1 cellular context compared by ENCODE assay signal in the genomic region with DNA sequence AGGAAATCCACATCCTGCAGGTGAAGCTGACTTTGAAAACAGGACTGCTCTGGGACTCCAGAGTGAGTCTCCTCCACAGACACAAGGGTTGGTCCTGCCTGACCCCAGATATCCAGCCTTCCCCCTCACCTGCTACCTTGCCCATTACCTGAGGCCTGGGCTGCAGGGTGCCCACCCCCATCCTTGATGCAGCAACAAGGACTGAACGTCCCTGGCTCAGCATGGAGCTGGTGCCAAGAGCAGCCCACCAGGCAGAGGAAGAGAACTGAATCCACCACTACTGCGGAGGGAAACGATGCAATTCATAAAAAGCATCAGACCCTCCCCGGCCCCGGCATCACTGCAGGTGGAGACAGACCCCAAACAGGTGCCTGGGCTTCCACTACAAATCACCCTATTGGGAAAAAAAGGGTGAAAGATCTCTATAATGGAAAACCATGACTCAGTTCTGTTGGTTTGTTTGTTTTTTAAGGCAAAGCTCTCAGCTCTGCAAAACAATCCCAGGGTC.
TF ChIP-seq lines count a peak whose summit lies in the region.

No MANE protein-coding gene starts in this region.

TF ChIP-seq in H1, 55 proteins besides CTCF, POLR2A, EP300 and RAD21 (continued from another document):
- TF ChIP-seq, protein P1, sequence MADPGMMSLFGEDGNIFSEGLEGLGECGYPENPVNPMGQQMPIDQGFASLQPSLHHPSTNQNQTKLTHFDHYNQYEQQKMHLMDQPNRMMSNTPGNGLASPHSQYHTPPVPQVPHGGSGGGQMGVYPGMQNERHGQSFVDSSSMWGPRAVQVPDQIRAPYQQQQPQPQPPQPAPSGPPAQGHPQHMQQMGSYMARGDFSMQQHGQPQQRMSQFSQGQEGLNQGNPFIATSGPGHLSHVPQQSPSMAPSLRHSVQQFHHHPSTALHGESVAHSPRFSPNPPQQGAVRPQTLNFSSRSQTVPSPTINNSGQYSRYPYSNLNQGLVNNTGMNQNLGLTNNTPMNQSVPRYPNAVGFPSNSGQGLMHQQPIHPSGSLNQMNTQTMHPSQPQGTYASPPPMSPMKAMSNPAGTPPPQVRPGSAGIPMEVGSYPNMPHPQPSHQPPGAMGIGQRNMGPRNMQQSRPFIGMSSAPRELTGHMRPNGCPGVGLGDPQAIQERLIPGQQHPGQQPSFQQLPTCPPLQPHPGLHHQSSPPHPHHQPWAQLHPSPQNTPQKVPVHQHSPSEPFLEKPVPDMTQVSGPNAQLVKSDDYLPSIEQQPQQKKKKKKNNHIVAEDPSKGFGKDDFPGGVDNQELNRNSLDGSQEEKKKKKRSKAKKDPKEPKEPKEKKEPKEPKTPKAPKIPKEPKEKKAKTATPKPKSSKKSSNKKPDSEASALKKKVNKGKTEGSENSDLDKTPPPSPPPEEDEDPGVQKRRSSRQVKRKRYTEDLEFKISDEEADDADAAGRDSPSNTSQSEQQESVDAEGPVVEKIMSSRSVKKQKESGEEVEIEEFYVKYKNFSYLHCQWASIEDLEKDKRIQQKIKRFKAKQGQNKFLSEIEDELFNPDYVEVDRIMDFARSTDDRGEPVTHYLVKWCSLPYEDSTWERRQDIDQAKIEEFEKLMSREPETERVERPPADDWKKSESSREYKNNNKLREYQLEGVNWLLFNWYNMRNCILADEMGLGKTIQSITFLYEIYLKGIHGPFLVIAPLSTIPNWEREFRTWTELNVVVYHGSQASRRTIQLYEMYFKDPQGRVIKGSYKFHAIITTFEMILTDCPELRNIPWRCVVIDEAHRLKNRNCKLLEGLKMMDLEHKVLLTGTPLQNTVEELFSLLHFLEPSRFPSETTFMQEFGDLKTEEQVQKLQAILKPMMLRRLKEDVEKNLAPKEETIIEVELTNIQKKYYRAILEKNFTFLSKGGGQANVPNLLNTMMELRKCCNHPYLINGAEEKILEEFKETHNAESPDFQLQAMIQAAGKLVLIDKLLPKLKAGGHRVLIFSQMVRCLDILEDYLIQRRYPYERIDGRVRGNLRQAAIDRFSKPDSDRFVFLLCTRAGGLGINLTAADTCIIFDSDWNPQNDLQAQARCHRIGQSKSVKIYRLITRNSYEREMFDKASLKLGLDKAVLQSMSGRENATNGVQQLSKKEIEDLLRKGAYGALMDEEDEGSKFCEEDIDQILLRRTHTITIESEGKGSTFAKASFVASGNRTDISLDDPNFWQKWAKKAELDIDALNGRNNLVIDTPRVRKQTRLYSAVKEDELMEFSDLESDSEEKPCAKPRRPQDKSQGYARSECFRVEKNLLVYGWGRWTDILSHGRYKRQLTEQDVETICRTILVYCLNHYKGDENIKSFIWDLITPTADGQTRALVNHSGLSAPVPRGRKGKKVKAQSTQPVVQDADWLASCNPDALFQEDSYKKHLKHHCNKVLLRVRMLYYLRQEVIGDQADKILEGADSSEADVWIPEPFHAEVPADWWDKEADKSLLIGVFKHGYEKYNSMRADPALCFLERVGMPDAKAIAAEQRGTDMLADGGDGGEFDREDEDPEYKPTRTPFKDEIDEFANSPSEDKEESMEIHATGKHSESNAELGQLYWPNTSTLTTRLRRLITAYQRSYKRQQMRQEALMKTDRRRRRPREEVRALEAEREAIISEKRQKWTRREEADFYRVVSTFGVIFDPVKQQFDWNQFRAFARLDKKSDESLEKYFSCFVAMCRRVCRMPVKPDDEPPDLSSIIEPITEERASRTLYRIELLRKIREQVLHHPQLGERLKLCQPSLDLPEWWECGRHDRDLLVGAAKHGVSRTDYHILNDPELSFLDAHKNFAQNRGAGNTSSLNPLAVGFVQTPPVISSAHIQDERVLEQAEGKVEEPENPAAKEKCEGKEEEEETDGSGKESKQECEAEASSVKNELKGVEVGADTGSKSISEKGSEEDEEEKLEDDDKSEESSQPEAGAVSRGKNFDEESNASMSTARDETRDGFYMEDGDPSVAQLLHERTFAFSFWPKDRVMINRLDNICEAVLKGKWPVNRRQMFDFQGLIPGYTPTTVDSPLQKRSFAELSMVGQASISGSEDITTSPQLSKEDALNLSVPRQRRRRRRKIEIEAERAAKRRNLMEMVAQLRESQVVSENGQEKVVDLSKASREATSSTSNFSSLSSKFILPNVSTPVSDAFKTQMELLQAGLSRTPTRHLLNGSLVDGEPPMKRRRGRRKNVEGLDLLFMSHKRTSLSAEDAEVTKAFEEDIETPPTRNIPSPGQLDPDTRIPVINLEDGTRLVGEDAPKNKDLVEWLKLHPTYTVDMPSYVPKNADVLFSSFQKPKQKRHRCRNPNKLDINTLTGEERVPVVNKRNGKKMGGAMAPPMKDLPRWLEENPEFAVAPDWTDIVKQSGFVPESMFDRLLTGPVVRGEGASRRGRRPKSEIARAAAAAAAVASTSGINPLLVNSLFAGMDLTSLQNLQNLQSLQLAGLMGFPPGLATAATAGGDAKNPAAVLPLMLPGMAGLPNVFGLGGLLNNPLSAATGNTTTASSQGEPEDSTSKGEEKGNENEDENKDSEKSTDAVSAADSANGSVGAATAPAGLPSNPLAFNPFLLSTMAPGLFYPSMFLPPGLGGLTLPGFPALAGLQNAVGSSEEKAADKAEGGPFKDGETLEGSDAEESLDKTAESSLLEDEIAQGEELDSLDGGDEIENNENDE (IDR thresholded peaks at IDR 0.05; ENCODE audit: insufficient replicate concordance, low read length), result no peak
- TF ChIP-seq NANOG (IDR thresholded peaks at IDR 0.05; ENCODE audit: insufficient read depth, low read depth, low read length, poor library complexity, severe bottlenecking) (no peak), CHD1 (IDR thresholded peaks at IDR 0.05; ENCODE audit: low read depth, low read length) (no peak), GTF2F1 (IDR thresholded peaks at IDR 0.05; ENCODE audit: borderline replicate concordance, low read depth, low read length) (no peak), BRCA1 (IDR thresholded peaks at IDR 0.05; ENCODE audit: low read depth, low read length) (no peak), CBX5 (IDR thresholded peaks at IDR 0.05; ENCODE audit: low read depth, low read length) (no peak), EZH2 (IDR thresholded peaks at IDR 0.05; ENCODE audit: low read depth, low read length, severe bottlenecking) (no peak), GABPA (IDR thresholded peaks at IDR 0.05; ENCODE audit: borderline replicate concordance, insufficient read depth, low read length) (no peak), SAP30 (IDR thresholded peaks at IDR 0.05; ENCODE audit: insufficient read depth, insufficient replicate concordance, low read length) (no peak), BACH1 (IDR thresholded peaks at IDR 0.05; ENCODE audit: low read length) (no peak), SP2 (IDR thresholded peaks at IDR 0.05; ENCODE audit: low read length) (no peak), SIX5 (IDR thresholded peaks at IDR 0.05; ENCODE audit: low read depth, low read length) (no peak), TEAD4 (IDR thresholded peaks at IDR 0.05; ENCODE audit: low read depth, low read length) (no peak)
- TF ChIP-seq, protein P2, sequence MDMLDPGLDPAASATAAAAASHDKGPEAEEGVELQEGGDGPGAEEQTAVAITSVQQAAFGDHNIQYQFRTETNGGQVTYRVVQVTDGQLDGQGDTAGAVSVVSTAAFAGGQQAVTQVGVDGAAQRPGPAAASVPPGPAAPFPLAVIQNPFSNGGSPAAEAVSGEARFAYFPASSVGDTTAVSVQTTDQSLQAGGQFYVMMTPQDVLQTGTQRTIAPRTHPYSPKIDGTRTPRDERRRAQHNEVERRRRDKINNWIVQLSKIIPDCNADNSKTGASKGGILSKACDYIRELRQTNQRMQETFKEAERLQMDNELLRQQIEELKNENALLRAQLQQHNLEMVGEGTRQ (IDR thresholded peaks at IDR 0.05; ENCODE audit: low read length), result no peak
